In the genomic region with DNA sequence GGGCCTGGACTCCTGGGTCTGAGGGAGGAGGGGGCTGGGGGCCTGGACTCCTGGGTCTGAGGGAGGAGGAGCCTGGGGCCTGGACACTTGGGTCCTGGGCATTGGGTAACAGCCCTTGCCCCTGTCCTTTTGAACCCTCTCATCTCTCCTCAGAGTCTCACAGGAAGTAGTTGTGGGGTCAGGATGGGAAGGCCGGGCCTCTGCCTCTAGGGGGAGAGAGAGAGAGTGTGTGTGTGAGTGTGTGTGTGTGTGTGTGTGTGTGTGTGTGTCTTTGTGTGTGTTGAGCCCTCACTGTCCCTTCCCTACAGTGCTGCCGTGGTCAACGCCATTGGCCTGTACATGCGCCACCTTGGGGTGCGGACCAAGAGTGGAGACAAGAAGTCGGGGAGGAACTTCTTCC, we compare ENCODE assay signal across 10 cellular contexts. TPM values are rescaled to one million over a fixed set of nuclear protein-coding genes. Genes with fewer than 3 reads are reported as not detected.
A peak's percentile ranks its signal among the peaks of the same experiment; 100 is the strongest.
DNase-seq lines count a peak whose midpoint lies in the region; ATAC-seq and TF ChIP-seq lines count a peak whose summit lies in the region.
"Had no signal": no experiment of that assay in that cellular context is flagged by ENCODE, and none has a peak within 500 bp of the region (broad histone marks: within the 10 kb centered on the region; RNA-seq: fewer than 3 reads in every experiment).

No MANE protein-coding gene starts in this region.

- H3K4me3 ChIP-seq in fibroblast of villous mesenchyme (ENCODE audit: low read depth, low read length): no peak overlapping the region
- H3K4me3 ChIP-seq: dorsolateral prefrontal cortex had no signal

- CTCF ChIA-PET in T-cell (lab: Charles Lee): no interaction called here

- peaks cover 0 to 2% (median 0%) of the 10 kb centered on the region in 7 donors for H3K9me3 Mint-ChIP-seq in CD14-positive monocyte
- H3K9me3 Mint-ChIP-seq in T-cell: no peaks in the 10 kb centered on the region

- intact Hi-C loops in CD14-positive monocyte (cut with micrococcal nuclease): no loop called here

- POLR2A ChIA-PET in T-cell (lab: Charles Lee): no interaction called here

- peaks cover 0 to 2% (median 2%) of the 10 kb centered on the region in 3 donors for H3K27me3 Mint-ChIP-seq in CD14-positive monocyte (ENCODE audit: low read depth in 3 of 3)
- no peaks in the 10 kb centered on the region for H3K27me3 Mint-ChIP-seq in T-cell

- H3K4me1 Mint-ChIP-seq in CD14-positive monocyte: peaks cover 5% of the 10 kb centered on the region
- H3K4me1 Mint-ChIP-seq in T-cell: peaks cover 65 to 73% (median 66%) of the 10 kb centered on the region in 3 donors

- H3K36me3 Mint-ChIP-seq in CD14-positive monocyte (peaks cover 61 to 89% of the 10 kb centered on the region in 2 donors), T-cell (peaks cover 46% of the 10 kb centered on the region)

- ATAC-seq in T-cell (replicated peaks in 1 of 4) (peak in 2 of 4 experiments; percentile 21 to 52), HG03175 (IDR thresholded peaks at IDR 0.05; ENCODE audit: unreplicated experiment) (no peak)

- TF ChIP-seq CTCF in CD14-positive monocyte (IDR thresholded peaks at IDR 0.05): no peak
- TF ChIP-seq CTCF in GM13977 (IDR thresholded peaks at IDR 0.05; ENCODE audit: extremely low read depth, insufficient read depth, missing control alignments): peak; percentile 20
- TF ChIP-seq CTCF in fibroblast of villous mesenchyme (IDR thresholded peaks at IDR 0.05; ENCODE audit: insufficient read depth, low read depth, low read length): peak; percentile 11

- H3K27ac Mint-ChIP-seq in CD14-positive monocyte (peak overlapping the region in 4 of 7 donors; percentile 11 to 90 (median 56)), T-cell (peak overlapping the region; percentile 79 to 82)

- in situ Hi-C loops in GM13977 (cut with MboI; ENCODE audit: low pct_unique_long_range_greater_than_20kb, low sequenced_read_pairs, unreplicated experiment): no loop called here

- no peak overlapping the region for H3K4me3 Mint-ChIP-seq in CD14-positive monocyte
- H3K4me3 Mint-ChIP-seq in T-cell: peak overlapping the region in 1 of 3 donors; percentile 54

- DNase-seq in CD14-positive monocyte (ENCODE audit: low spot score) (no peak), GM13977 (ENCODE audit: low spot score) (no peak), T-cell (peak in 3 of 34 experiments; percentile 34 to 45 (median 34)), fibroblast of villous mesenchyme (ENCODE audit: low read depth) (no peak), GF-D8 (lab: John Stamatoyannopoulos, UW) (no peak), NOMO-1 treated with dmso at 0.1 percent for 144 hours (lab: John Stamatoyannopoulos, UW; ENCODE audit: unreplicated experiment) (no peak), NCI-H2107 treated with DMSO at 0.1 percent for 48 hours (lab: John Stamatoyannopoulos, UW; ENCODE audit: unreplicated experiment) (no peak)
- DNase-seq: dorsolateral prefrontal cortex had no signal

RNA-seq across cellular contexts. Expression of a gene that starts 10.9 kb away (rescaled TPM):
- polyA plus RNA-seq in CD14-positive monocyte: 10 to 100 TPM; 82.8 to 95.5 TPM
- 1,000 to 10,000 TPM; 1,130 to 1,360 (median 1,288) TPM for total RNA-seq in T-cell
- total RNA-seq in fibroblast of villous mesenchyme: 35.0 and 38.3 TPM in 2 replicates

RNA-seq across cellular contexts. Expression of a gene that starts 16.8 kb away (rescaled TPM):
- polyA plus RNA-seq in CD14-positive monocyte: 1 to 10 TPM; 2.1 to 2.7 TPM
- 10 to 100 TPM; 15.9 to 51.1 (median 19.0) TPM for total RNA-seq in T-cell
- total RNA-seq in fibroblast of villous mesenchyme: not detected in 2 replicates

RNA-seq across cellular contexts. Expression of a gene that starts 33.8 kb away (rescaled TPM):
- polyA plus RNA-seq in CD14-positive monocyte: 1,000 to 10,000 TPM; 1,234 to 1,424 TPM
- total RNA-seq in T-cell (1,000 to 10,000 TPM; 3,043 to 4,286 (median 3,822) TPM), fibroblast of villous mesenchyme (600 and 662 TPM in 2 replicates)

RNA-seq across cellular contexts. Expression of a gene that starts 34.4 kb away (rescaled TPM):
- not detected for polyA plus RNA-seq in CD14-positive monocyte
- 1 to 10 TPM; 5.9 to 8.5 (median 6.3) TPM for total RNA-seq in T-cell
- under 0.01 TPM in 1 of 2 replicates, not detected in the other for total RNA-seq in fibroblast of villous mesenchyme
- total RNA-seq: renal cortical epithelial cell had no signal

RNA-seq across cellular contexts. Expression of a gene that starts 49.1 kb away (rescaled TPM):
- polyA plus RNA-seq in CD14-positive monocyte: not detected
- total RNA-seq in T-cell (not detected), fibroblast of villous mesenchyme (not detected in 2 replicates)
- total RNA-seq: dorsolateral prefrontal cortex, renal cortical epithelial cell had no signal

Comparison
In these comparisons a context has a peak if more than half of its experiments do, and no peak if none do; other contexts are left out.
1. RNA of a gene that starts 10.9 kb away (total RNA-seq): 1,130 to 1,360 TPM in T-cell; 35.0 to 38.3 TPM in fibroblast of villous mesenchyme; every median in the first group is over 10 times any median in the second.
2. RNA of a gene that starts 16.8 kb away (total RNA-seq): 15.9 to 51.1 TPM in T-cell; not detected in fibroblast of villous mesenchyme; every median in the first group is over 10 times any median in the second.